Comparison of ENCODE assay signal across 21 cellular contexts in genomic region chr10:14513061-14513460, GRCh38.
DNase-seq lines count a peak whose midpoint lies in the region; ATAC-seq and TF ChIP-seq lines count a peak whose summit lies in the region.
"Had no signal": no experiment of that assay in that cellular context is flagged by ENCODE, and none has a peak within 500 bp of the region (broad histone marks: within the 10 kb centered on the region; RNA-seq: fewer than 3 reads in every experiment).

No MANE protein-coding gene starts in this region.

- no peak overlapping the region for H2AFZ ChIP-seq in GM23248
- H2AFZ ChIP-seq: PC-9 had no signal

- 23 to 27% methylated on average over 5 of the region's 5 CpGs for WGBS in GM23248 (ENCODE audit: low coverage in 1 of 2, low lambda C conversion rate in 2 of 2, missing lambda C conversion rate in 2 of 2), 2 experiments

- DNase-seq in activated naive CD8-positive, alpha-beta T cell treated with anti-CD3 and anti-CD28 coated beads, Interleukin-2, amount 10 ng/mL, durations not matched to agents 7 days and 5 days, result no peak
- DNase-seq in activated naive CD8-positive, alpha-beta T cell treated with anti-CD3 and anti-CD28 coated beads, Interleukin-2, amount 50 U/mL, for 24 hours, result no peak
- DNase-seq in GM23248 (peak; percentile 32), fibroblast of the aortic adventitia (ENCODE audit: low read depth) (peak; percentile 45), NAMALWA (ENCODE audit: low spot score) (no peak), uterus (no peak)
- DNase-seq: COR-L47, GDM1, H9, IMR-90, Karpas-422, NCI-H1092, NCI-H146, NCI-H2029 treated with DMSO at 0.1 percent for 48 hours, NCI-H2171, NCI-H526, PC-9, SIG-M5 had no signal

- H3K9me3 ChIP-seq in GM23248 (ENCODE audit: low read depth) (no peaks in the 10 kb centered on the region), uterus (no peaks in the 10 kb centered on the region)

- H3K4me3 ChIP-seq in GM23248 (no peak overlapping the region), fibroblast of the aortic adventitia (ENCODE audit: low read depth, low read length) (no peak overlapping the region), uterus (no peak overlapping the region)
- H3K4me3 ChIP-seq: PC-9 had no signal

- in situ Hi-C loops in GM23248 (cut with MboI), result loop anchor here (25.0 kb wide), 1 partner anchor 599 kb away; no protein-coding TSS in a partner anchor

- ATAC-seq in activated naive CD8-positive, alpha-beta T cell treated with anti-CD3 and anti-CD28 coated beads, Interleukin-2, amount 10 ng/mL, durations not matched to agents 7 days and 5 days (ENCODE audit: low read depth), result no peak
- ATAC-seq in activated naive CD8-positive, alpha-beta T cell treated with anti-CD3 and anti-CD28 coated beads, Interleukin-2, amount 50 U/mL, for 24 hours, result no peak
- no peak for ATAC-seq in HG03432 (IDR thresholded peaks at IDR 0.05; ENCODE audit: unreplicated experiment)

- TF ChIP-seq CTCF in fibroblast of the aortic adventitia (IDR thresholded peaks at IDR 0.05; ENCODE audit: insufficient read depth, low read length) (no peak), uterus (IDR thresholded peaks at IDR 0.05) (no peak)

- POLR2A ChIA-PET in activated naive CD8-positive, alpha-beta T cell treated with anti-CD3 and anti-CD28 coated beads, Interleukin-2, amount 10 ng/mL, durations not matched to agents 7 days and 5 days (lab: Charles Lee), result no interaction called here

- H4K20me1 ChIP-seq in GM23248 (ENCODE audit: insufficient read depth), result no peaks in the 10 kb centered on the region

- no peak overlapping the region for H3K27ac ChIP-seq in GM23248
- H3K27ac ChIP-seq in uterus, result no peak overlapping the region
- H3K27ac ChIP-seq: PC-9, RWPE1 had no signal

- no peak for TF ChIP-seq POLR2A in uterus (IDR thresholded peaks at IDR 0.05)

- peaks cover 8% of the 10 kb centered on the region for H3K9me3 Mint-ChIP-seq in activated naive CD8-positive, alpha-beta T cell treated with anti-CD3 and anti-CD28 coated beads, Interleukin-2, amount 10 ng/mL, durations not matched to agents 7 days and 5 days
- H3K9me3 Mint-ChIP-seq in activated naive CD8-positive, alpha-beta T cell treated with anti-CD3 and anti-CD28 coated beads, Interleukin-2, amount 50 U/mL, for 24 hours, result peaks cover 17% of the 10 kb centered on the region

- H3K4me3 Mint-ChIP-seq in activated naive CD8-positive, alpha-beta T cell treated with anti-CD3 and anti-CD28 coated beads, Interleukin-2, amount 10 ng/mL, durations not matched to agents 7 days and 5 days, result no peak overlapping the region
- H3K4me3 Mint-ChIP-seq in activated naive CD8-positive, alpha-beta T cell treated with anti-CD3 and anti-CD28 coated beads, Interleukin-2, amount 50 U/mL, for 24 hours, result no peak overlapping the region
- H3K4me3 Mint-ChIP-seq: CD14-positive monocyte, H9 had no signal

- H3K36me3 ChIP-seq in GM23248 (ENCODE audit: low read depth) (no peaks in the 10 kb centered on the region), uterus (no peaks in the 10 kb centered on the region)

- H3K4me2 ChIP-seq in GM23248 (ENCODE audit: unreplicated experiment), result no peak overlapping the region
- H3K4me2 ChIP-seq: PC-9 had no signal

- peaks cover 4% of the 10 kb centered on the region for H3K4me1 Mint-ChIP-seq in activated naive CD8-positive, alpha-beta T cell treated with anti-CD3 and anti-CD28 coated beads, Interleukin-2, amount 10 ng/mL, durations not matched to agents 7 days and 5 days
- H3K4me1 Mint-ChIP-seq in activated naive CD8-positive, alpha-beta T cell treated with anti-CD3 and anti-CD28 coated beads, Interleukin-2, amount 50 U/mL, for 24 hours, result peaks cover 12% of the 10 kb centered on the region
- H3K4me1 Mint-ChIP-seq: CD14-positive monocyte, H9 had no signal

- no peaks in the 10 kb centered on the region for H3K4me1 ChIP-seq in GM23248 (ENCODE audit: insufficient read depth)
- no peaks in the 10 kb centered on the region for H3K4me1 ChIP-seq in uterus

- H3K27me3 Mint-ChIP-seq in activated naive CD8-positive, alpha-beta T cell treated with anti-CD3 and anti-CD28 coated beads, Interleukin-2, amount 10 ng/mL, durations not matched to agents 7 days and 5 days, result no peaks in the 10 kb centered on the region
- H3K27me3 Mint-ChIP-seq in activated naive CD8-positive, alpha-beta T cell treated with anti-CD3 and anti-CD28 coated beads, Interleukin-2, amount 50 U/mL, for 24 hours, result no peaks in the 10 kb centered on the region

- no peaks in the 10 kb centered on the region for H3K27me3 ChIP-seq in GM23248 (replicated peaks; ENCODE audit: insufficient read depth)
- H3K27me3 ChIP-seq in uterus, result no peaks in the 10 kb centered on the region

- H3F3A ChIP-seq in GM23248 (ENCODE audit: insufficient read depth), result no peaks in the 10 kb centered on the region

- intact Hi-C loops in uterus (cut with DNase I; ENCODE audit: low total_unique reads), result no loop called here

- H3K79me2 ChIP-seq in GM23248 (ENCODE audit: insufficient read depth), result no peaks in the 10 kb centered on the region

- H3K9ac ChIP-seq in GM23248, result no peak overlapping the region

- no peaks in the 10 kb centered on the region for H3K9me2 ChIP-seq in GM23248 (ENCODE audit: insufficient read depth)

- H3K27ac Mint-ChIP-seq in activated naive CD8-positive, alpha-beta T cell treated with anti-CD3 and anti-CD28 coated beads, Interleukin-2, amount 10 ng/mL, durations not matched to agents 7 days and 5 days, result peak overlapping the region; percentile 12
- H3K27ac Mint-ChIP-seq in activated naive CD8-positive, alpha-beta T cell treated with anti-CD3 and anti-CD28 coated beads, Interleukin-2, amount 50 U/mL, for 24 hours, result no peak overlapping the region
- H3K27ac Mint-ChIP-seq: CD14-positive monocyte, H9 had no signal

- H3K36me3 Mint-ChIP-seq in activated naive CD8-positive, alpha-beta T cell treated with anti-CD3 and anti-CD28 coated beads, Interleukin-2, amount 10 ng/mL, durations not matched to agents 7 days and 5 days, result peaks cover 56% of the 10 kb centered on the region
- H3K36me3 Mint-ChIP-seq in activated naive CD8-positive, alpha-beta T cell treated with anti-CD3 and anti-CD28 coated beads, Interleukin-2, amount 50 U/mL, for 24 hours (ENCODE audit: low read depth), result peaks cover 59% of the 10 kb centered on the region

Comparison
In these comparisons a context has a peak if more than half of its experiments do, and no peak if none do; other contexts are left out.
1. DNase-seq: peak in GM23248 (single experiment) and fibroblast of the aortic adventitia (single experiment); none in activated naive CD8-positive, alpha-beta T cell treated with anti-CD3 and anti-CD28 coated beads, Interleukin-2, amount 10 ng/mL, durations not matched to agents 7 days and 5 days (single experiment), activated naive CD8-positive, alpha-beta T cell treated with anti-CD3 and anti-CD28 coated beads, Interleukin-2, amount 50 U/mL, for 24 hours (single experiment), NAMALWA (single experiment) and uterus (0 of 2).